10 cellular contexts compared by ENCODE assay signal in genomic region chr6:166541876-166542579, GRCh38. TPM values are rescaled to one million over a fixed set of nuclear protein-coding genes. Genes with fewer than 3 reads are reported as not detected.
DNase-seq lines count a peak whose midpoint lies in the region; ATAC-seq and TF ChIP-seq lines count a peak whose summit lies in the region.
"Had no signal": no experiment of that assay in that cellular context is flagged by ENCODE, and none has a peak within 500 bp of the region (broad histone marks: within the 10 kb centered on the region; RNA-seq: fewer than 3 reads in every experiment).

No MANE protein-coding gene starts in this region.

- no peaks in the 10 kb centered on the region for H3F3A ChIP-seq in neural progenitor cell (ENCODE audit: low read depth)

- DNase-seq in activated CD4-positive, CD25-positive, alpha-beta regulatory T cell treated with anti-CD3 and anti-CD28 coated beads, Interleukin-2, amount 50 U/mL, for 72 hours, result no peak
- DNase-seq in mammary epithelial cell (no peak), neural progenitor cell (ENCODE audit: low spot score) (no peak), coronary artery (ENCODE audit: low spot score) (no peak), CD1c-positive myeloid dendritic cell (ENCODE audit: extremely low spot score) (no peak), T1000 (lab: John Stamatoyannopoulos, UW) (no peak)
- DNase-seq: SIG-M5, sigmoid colon had no signal

- TF ChIP-seq CTCF in mammary epithelial cell (conservative IDR thresholded peaks at IDR 0.05 in 1 of 2, IDR thresholded peaks at IDR 0.05 in 1 of 2; ENCODE audit: extremely low read depth in 1 of 2, insufficient read depth in 1 of 2, low read depth in 1 of 2, low read length in 2 of 2), result no peak
- no peak for TF ChIP-seq CTCF in neural progenitor cell (IDR thresholded peaks at IDR 0.05)
- TF ChIP-seq CTCF in coronary artery (IDR thresholded peaks at IDR 0.05), result no peak

- no peak overlapping the region for H3K4me3 Mint-ChIP-seq in neural progenitor cell

- no peaks in the 10 kb centered on the region for H3K27me3 Mint-ChIP-seq in neural progenitor cell (ENCODE audit: insufficient read depth, low read depth)

- intact Hi-C loops in mammary epithelial cell (cut with micrococcal nuclease), result no loop called here

- peaks cover 10% of the 10 kb centered on the region for H3K36me3 Mint-ChIP-seq in neural progenitor cell

- no peak overlapping the region for H2AFZ ChIP-seq in mammary epithelial cell (ENCODE audit: low read depth, low read length)
- no peak overlapping the region for H2AFZ ChIP-seq in neural progenitor cell (replicated peaks)

- dilution Hi-C loops in mammary epithelial cell (cut with HindIII; ENCODE audit: low sequenced_read_pairs), result no loop called here

- H4K20me1 ChIP-seq in mammary epithelial cell (ENCODE audit: insufficient read depth, low read length) (no peaks in the 10 kb centered on the region), neural progenitor cell (ENCODE audit: low read depth) (no peaks in the 10 kb centered on the region)

- H3K79me2 ChIP-seq in mammary epithelial cell (ENCODE audit: insufficient read depth, low read length) (no peaks in the 10 kb centered on the region), neural progenitor cell (ENCODE audit: low read depth) (no peaks in the 10 kb centered on the region)

- no peak overlapping the region for H3K4me3 ChIP-seq in mammary epithelial cell (replicated peaks in 1 of 3; ENCODE audit: insufficient read depth in 1 of 3, low read depth in 2 of 3, low read length in 3 of 3)
- H3K4me3 ChIP-seq in neural progenitor cell, result no peak overlapping the region
- no peak overlapping the region for H3K4me3 ChIP-seq in coronary artery
- H3K4me3 ChIP-seq: sigmoid colon had no signal

- H3K9me3 ChIP-seq in mammary epithelial cell (replicated peaks; ENCODE audit: insufficient read depth, low read length) (no peaks in the 10 kb centered on the region), neural progenitor cell (ENCODE audit: low read depth) (no peaks in the 10 kb centered on the region)
- H3K9me3 ChIP-seq: sigmoid colon had no signal

- H3K4me1 Mint-ChIP-seq in neural progenitor cell, result peaks cover 23% of the 10 kb centered on the region

- CTCF ChIA-PET in mammary epithelial cell (lab: Charles Lee; ENCODE audit: low non-redundant PET), result no interaction called here

- WGBS in mammary epithelial cell (ENCODE audit: low coverage, missing lambda C conversion rate), result 84% methylated on average over 12 of the region's 12 CpGs

- peak; percentile 8 to 29 for ATAC-seq in activated CD4-positive, CD25-positive, alpha-beta regulatory T cell treated with anti-CD3 and anti-CD28 coated beads, Interleukin-2, amount 50 U/mL, for 24 hours
- ATAC-seq in HG03439 (IDR thresholded peaks at IDR 0.05; ENCODE audit: unreplicated experiment), result peak; percentile 30

- H3K4me1 ChIP-seq in mammary epithelial cell (ENCODE audit: insufficient read depth, low read length), result peaks cover 7% of the 10 kb centered on the region
- no peaks in the 10 kb centered on the region for H3K4me1 ChIP-seq in neural progenitor cell

- H3K27me3 ChIP-seq in mammary epithelial cell (ENCODE audit: insufficient read depth, low read length), result no peaks in the 10 kb centered on the region
- no peaks in the 10 kb centered on the region for H3K27me3 ChIP-seq in neural progenitor cell
- H3K27me3 ChIP-seq: sigmoid colon had no signal

- in situ Hi-C loops in mammary epithelial cell (cut with MboI; ENCODE audit: low sequenced_read_pairs in 2 of 2), result no loop called here

- BruUV-seq in mammary epithelial cell (replicated peaks; lab: Mats Ljungman, UMichigan), result no TSS peak

- H3K36me3 ChIP-seq in mammary epithelial cell (ENCODE audit: insufficient read depth, low read length) (peaks cover 3% of the 10 kb centered on the region), neural progenitor cell (no peaks in the 10 kb centered on the region)

- H3K27ac ChIP-seq in mammary epithelial cell (ENCODE audit: insufficient read depth, low read depth, low read length) (no peak overlapping the region), neural progenitor cell (no peak overlapping the region), coronary artery (no peak overlapping the region)

- H3K9ac ChIP-seq in mammary epithelial cell (ENCODE audit: insufficient read depth, low read length) (no peak overlapping the region), neural progenitor cell (no peak overlapping the region)

- peak overlapping the region; percentile 11 for H3K27ac Mint-ChIP-seq in neural progenitor cell

- H3K4me2 ChIP-seq in mammary epithelial cell (ENCODE audit: insufficient read depth, low read depth, low read length) (peak overlapping the region; percentile 8), neural progenitor cell (no peak overlapping the region)

- no peaks in the 10 kb centered on the region for H3K9me3 Mint-ChIP-seq in neural progenitor cell

RNA-seq across cellular contexts. Expression of gene RAMACL, which starts 44.5 kb away (rescaled TPM):
- 1 to 10 TPM in 1 of 2 donors, under 1 TPM in 1; 0.83 to 3.7 TPM for total RNA-seq in mammary epithelial cell
- polyA plus RNA-seq in mammary epithelial cell, result 0.15 TPM
- polyA minus RNA-seq in mammary epithelial cell, result not detected
- 0.19 and 0.56 TPM in 2 replicates for total RNA-seq in neural progenitor cell (ENCODE audit: low replicate concordance)
